ENCODE assay signal across 8 cellular contexts in the genomic region with DNA sequence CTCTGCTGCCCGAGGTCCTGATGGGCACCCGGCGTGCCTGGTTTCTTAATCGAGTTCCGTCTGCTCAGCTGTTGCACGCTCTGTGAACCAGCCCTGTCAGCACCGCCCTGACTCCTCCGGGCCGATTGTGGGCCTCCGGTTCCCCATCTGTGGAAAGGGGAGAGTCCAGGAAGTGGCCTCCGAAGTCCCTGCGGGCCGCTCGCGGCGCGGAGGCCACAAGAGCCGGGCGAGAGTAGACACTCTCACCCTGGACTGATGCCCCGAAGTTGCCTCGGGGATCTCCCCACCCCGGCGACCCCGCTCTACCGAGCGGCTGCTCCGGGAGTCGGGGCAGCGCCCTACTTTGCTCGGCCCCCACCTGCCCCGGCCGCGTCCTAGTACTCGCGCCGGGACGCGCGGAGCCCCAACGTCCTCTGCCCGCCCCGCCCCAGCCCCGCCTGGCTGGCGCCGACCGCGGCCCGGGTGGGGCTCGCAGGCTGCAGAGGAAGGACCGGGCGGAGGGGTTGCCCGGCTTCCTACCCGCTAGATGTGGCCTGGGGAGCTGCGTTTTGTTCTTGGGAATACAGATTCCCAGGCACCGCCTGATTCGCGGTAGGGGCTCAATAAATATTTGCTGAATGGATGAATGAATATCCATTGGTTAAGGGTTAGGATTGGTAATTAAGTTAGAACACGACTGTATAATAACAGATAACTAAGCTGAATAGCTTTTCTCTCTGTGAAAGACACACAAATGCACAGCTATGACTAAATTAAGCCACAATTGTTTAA. TPM values are rescaled to one million over a fixed set of nuclear protein-coding genes. Genes with fewer than 3 reads are reported as not detected.
DNase-seq lines count a peak whose midpoint lies in the region; ATAC-seq and TF ChIP-seq lines count a peak whose summit lies in the region.

No MANE protein-coding gene starts in this region.

- H3K36me3 Mint-ChIP-seq in CD4-positive, alpha-beta T cell (ENCODE audit: low read depth) = no peaks in the 10 kb centered on the region
- H3K36me3 Mint-ChIP-seq in activated CD4-positive, alpha-beta T cell treated with anti-CD3 and anti-CD28 coated beads for 36 hours (ENCODE audit: low read depth) = peaks cover 10% of the 10 kb centered on the region

- H3K36me3 ChIP-seq in lower lobe of right lung = no peaks in the 10 kb centered on the region

- no peaks in the 10 kb centered on the region for H3K9me3 Mint-ChIP-seq in CD4-positive, alpha-beta T cell
- no peaks in the 10 kb centered on the region for H3K9me3 Mint-ChIP-seq in activated CD4-positive, alpha-beta T cell treated with anti-CD3 and anti-CD28 coated beads for 36 hours (ENCODE audit: low read depth)

- H3K27ac ChIP-seq in CD4-positive, alpha-beta T cell (ENCODE audit: low read depth, low read length) = peak overlapping the region; percentile 86
- H3K27ac ChIP-seq in lower lobe of right lung = peak overlapping the region; percentile 99

- H3K9me3 ChIP-seq in CD4-positive, alpha-beta T cell (ENCODE audit: control insufficient read depth, low read length) = no peaks in the 10 kb centered on the region
- no peaks in the 10 kb centered on the region for H3K9me3 ChIP-seq in lower lobe of right lung

- ATAC-seq in CD4-positive, alpha-beta T cell (ENCODE audit: poor library complexity) = peak; percentile 31
- ATAC-seq in GM19328 (IDR thresholded peaks at IDR 0.05; ENCODE audit: unreplicated experiment) (peak; percentile 34), HG03442 (IDR thresholded peaks at IDR 0.05; ENCODE audit: unreplicated experiment) (peak; percentile 28), lower lobe of right lung (peak; percentile 78 to 81)
- ATAC-seq in activated CD4-positive, alpha-beta T cell treated with anti-CD3 and anti-CD28 coated beads for 36 hours = peak; percentile 19

- intact Hi-C loops in CD4-positive, alpha-beta T cell (cut with DNase I, micrococcal nuclease) = loop anchor here (2.0 to 10.0 kb wide), 4 partner anchors 32 to 1694 kb away; a partner anchor contains a TSS
- intact Hi-C loops in activated CD4-positive, alpha-beta T cell treated with anti-CD3 and anti-CD28 coated beads for 36 hours (cut with DNase I, micrococcal nuclease) = loop anchor here (1.0 to 10.0 kb wide), 15 partner anchors 31 to 1566 kb away; a partner anchor contains a TSS
- intact Hi-C loops in lower lobe of right lung (cut with DNase I) = no loop called here

- peaks cover 27% of the 10 kb centered on the region for H3K4me1 Mint-ChIP-seq in CD4-positive, alpha-beta T cell (ENCODE audit: low read depth)
- H3K4me1 Mint-ChIP-seq in activated CD4-positive, alpha-beta T cell treated with anti-CD3 and anti-CD28 coated beads for 36 hours = peaks cover 30% of the 10 kb centered on the region

- no peaks in the 10 kb centered on the region for H3K27me3 Mint-ChIP-seq in CD4-positive, alpha-beta T cell
- H3K27me3 Mint-ChIP-seq in activated CD4-positive, alpha-beta T cell treated with anti-CD3 and anti-CD28 coated beads for 36 hours = no peaks in the 10 kb centered on the region

- TF ChIP-seq CTCF in CD4-positive, alpha-beta T cell (IDR thresholded peaks at IDR 0.05) = no peak
- no peak for TF ChIP-seq CTCF in lower lobe of right lung (IDR thresholded peaks at IDR 0.05)

- H3K27ac Mint-ChIP-seq in CD4-positive, alpha-beta T cell = peak overlapping the region; percentile 82
- H3K27ac Mint-ChIP-seq in activated CD4-positive, alpha-beta T cell treated with anti-CD3 and anti-CD28 coated beads for 36 hours = peak overlapping the region; percentile 89

- peak overlapping the region; percentile 94 for H3K4me3 ChIP-seq in lower lobe of right lung

- DNase-seq in CD4-positive, alpha-beta T cell = peak in 8 of 10 experiments; percentile 9 to 56 (median 31)
- DNase-seq in NCI-H460 (ENCODE audit: extremely low read depth, low read depth) (peak; percentile 47), ecto neural progenitor cell (ENCODE audit: low spot score) (peak; percentile 82), lower lobe of right lung (peak; percentile 83)
- peak; percentile 77 for DNase-seq in activated CD4-positive, alpha-beta T cell treated with anti-CD3 and anti-CD28 coated beads for 36 hours
- DNase-seq in stimulated activated CD8-positive, alpha-beta memory T cell treated with anti-CD3 and anti-CD28 coated beads, Interleukin-12 subunit alpha, Interleukin-12 subunit beta, amount 100 ng/mL, for 4 hours (ENCODE audit: low read depth) = peak; percentile 37

- CTCF ChIA-PET in CD4-positive, alpha-beta T cell (lab: Charles Lee) = interaction anchor here (1.0 kb wide), 1 partner anchor 32 kb away, joined by 3 read pairs; no protein-coding TSS in a partner anchor
- CTCF ChIA-PET in activated CD4-positive, alpha-beta T cell treated with anti-CD3 and anti-CD28 coated beads for 36 hours (lab: Charles Lee) = interaction anchor here (0.7 kb wide), 1 partner anchor 247 kb away, joined by 4 read pairs; no protein-coding TSS in a partner anchor

- peak overlapping the region; percentile 93 for H3K4me3 Mint-ChIP-seq in CD4-positive, alpha-beta T cell
- H3K4me3 Mint-ChIP-seq in activated CD4-positive, alpha-beta T cell treated with anti-CD3 and anti-CD28 coated beads for 36 hours = peak overlapping the region; percentile 93

- H3K27me3 ChIP-seq in CD4-positive, alpha-beta T cell (ENCODE audit: control insufficient read depth, insufficient read depth, low read length) = no peaks in the 10 kb centered on the region
- no peaks in the 10 kb centered on the region for H3K27me3 ChIP-seq in lower lobe of right lung (ENCODE audit: low read depth)

- POLR2A ChIA-PET in CD4-positive, alpha-beta T cell (lab: Charles Lee) = interaction anchor here (0.8 to 3.8 kb wide), 6 partner anchors 20 to 148 kb away, joined by 3 to 66 read pairs (median 6); a partner anchor contains a TSS
- POLR2A ChIA-PET in activated CD4-positive, alpha-beta T cell treated with anti-CD3 and anti-CD28 coated beads for 36 hours (lab: Charles Lee) = interaction anchor here (0.6 to 0.8 kb wide), 3 partner anchors 11 to 200 kb away, joined by 3 to 5 read pairs (median 3); a partner anchor contains a TSS

- H3K4me1 ChIP-seq in lower lobe of right lung = peaks cover 27% of the 10 kb centered on the region

RNA-seq across cellular contexts. Expression of a gene that starts 0.9 kb away (rescaled TPM):
- 1 to 10 TPM; 6.5 to 6.7 TPM for total RNA-seq in CD4-positive, alpha-beta T cell
- total RNA-seq in NCI-H460 (2014; rRNA removed; shearing (Covaris generic)) = 6.2 and 7.4 TPM in 2 replicates
- polyA plus RNA-seq in NCI-H460 (2014; cell fraction: nucleus; rRNA removed) = 15.1 and 26.1 TPM in 2 replicates
- total RNA-seq in activated CD4-positive, alpha-beta T cell treated with anti-CD3 and anti-CD28 coated beads for 36 hours = 10 to 100 TPM; 22.0 to 24.2 TPM
- 1.1 TPM for total RNA-seq in lower lobe of right lung

RNA-seq across cellular contexts. Expression of a gene that starts 30.9 kb away (rescaled TPM):
- total RNA-seq in CD4-positive, alpha-beta T cell = 10 to 100 TPM; 29.7 to 31.7 TPM
- 6.1 and 7.2 TPM in 2 replicates for total RNA-seq in NCI-H460 (2014; rRNA removed; shearing (Covaris generic))
- polyA plus RNA-seq in NCI-H460 (2014; cell fraction: nucleus; rRNA removed) = 5.5 and 7.7 TPM in 2 replicates
- total RNA-seq in activated CD4-positive, alpha-beta T cell treated with anti-CD3 and anti-CD28 coated beads for 36 hours = 1 to 10 TPM; 5.8 to 7.3 TPM
- total RNA-seq in lower lobe of right lung = 9.8 TPM

RNA-seq across cellular contexts. Expression of a gene that starts 35.6 kb away (rescaled TPM):
- total RNA-seq in CD4-positive, alpha-beta T cell = 10 to 100 TPM; 13.2 to 14.7 TPM
- total RNA-seq in NCI-H460 (2014; rRNA removed; shearing (Covaris generic)) = 34.1 and 35.1 TPM in 2 replicates
- 7.8 and 19.7 TPM in 2 replicates for polyA plus RNA-seq in NCI-H460 (2014; cell fraction: nucleus; rRNA removed)
- 1 to 10 TPM; 2.6 to 2.7 TPM for total RNA-seq in activated CD4-positive, alpha-beta T cell treated with anti-CD3 and anti-CD28 coated beads for 36 hours
- 32.4 TPM for total RNA-seq in lower lobe of right lung

Comparison
In these comparisons a context has a peak if more than half of its experiments do, and no peak if none do; other contexts are left out.
1. Peak in every context shown above with its lines: DNase-seq, ATAC-seq, H3K4me3 ChIP-seq and H3K27ac ChIP-seq.
2. ATAC-seq: peak in every context shown above with its lines; median percentile 80 in lower lobe of right lung; 34 in GM19328; 31 in CD4-positive, alpha-beta T cell; 28 in HG03442; 19 in activated CD4-positive, alpha-beta T cell treated with anti-CD3 and anti-CD28 coated beads for 36 hours.
3. DNase-seq: peak in every context shown above with its lines; median percentile 83 in lower lobe of right lung; 82 in ecto neural progenitor cell; 77 in activated CD4-positive, alpha-beta T cell treated with anti-CD3 and anti-CD28 coated beads for 36 hours; 47 in NCI-H460; 37 in stimulated activated CD8-positive, alpha-beta memory T cell treated with anti-CD3 and anti-CD28 coated beads, Interleukin-12 subunit alpha, Interleukin-12 subunit beta, amount 100 ng/mL, for 4 hours; 31 in CD4-positive, alpha-beta T cell.